10 cellular contexts compared by ENCODE assay signal in the genomic region with DNA sequence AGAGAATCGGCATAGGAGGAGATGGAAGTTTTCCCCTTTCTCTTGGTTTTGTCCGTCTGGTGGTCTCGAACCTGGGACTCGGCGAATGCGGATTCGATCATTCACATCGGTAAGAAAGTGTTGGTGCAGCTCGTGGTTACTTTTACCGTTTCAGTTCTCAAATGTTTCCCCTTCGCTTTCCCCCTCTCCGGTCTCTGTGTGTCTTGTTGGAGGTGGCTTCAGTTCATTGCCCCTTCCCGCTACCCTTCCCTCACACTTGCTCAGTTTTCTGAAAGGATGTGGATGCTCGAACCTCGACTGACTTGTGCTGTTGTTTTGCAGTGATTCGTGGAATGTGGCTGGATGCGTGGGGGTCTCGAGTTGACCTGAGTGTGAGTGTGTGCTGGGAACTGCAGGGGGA. TPM values are rescaled to one million over a fixed set of nuclear protein-coding genes. Genes with fewer than 3 reads are reported as not detected.
A peak's percentile ranks its signal among the peaks of the same experiment; 100 is the strongest.
DNase-seq lines count a peak whose midpoint lies in the region; ATAC-seq and TF ChIP-seq lines count a peak whose summit lies in the region.
"Had no signal": no experiment of that assay in that cellular context is flagged by ENCODE, and none has a peak within 500 bp of the region (broad histone marks: within the 10 kb centered on the region; RNA-seq: fewer than 3 reads in every experiment).

No MANE protein-coding gene starts in this region.

- peaks cover 19% of the 10 kb centered on the region for H3K4me1 Mint-ChIP-seq in neural progenitor cell

- 1% methylated on average over 17 to 18 of the region's 18 CpGs for WGBS in ectodermal cell, 2 experiments

- H3K79me2 ChIP-seq in neural progenitor cell (ENCODE audit: low read depth) (no peaks in the 10 kb centered on the region), OCI-LY7 (ENCODE audit: insufficient read depth, low read depth, low read length) (no peaks in the 10 kb centered on the region)

- no peaks in the 10 kb centered on the region for H3K9me2 ChIP-seq in OCI-LY7 (ENCODE audit: insufficient read depth, low read length)

- no peak overlapping the region; the same call in 1 of the 2 replicates for H3K27ac ChIP-seq in HUES6 (ENCODE audit: low read depth, low read length)
- no peak overlapping the region for H3K27ac ChIP-seq in ectodermal cell (ENCODE audit: insufficient read depth, low read depth, low read length, poor library complexity, severe bottlenecking)
- no peak overlapping the region for H3K27ac ChIP-seq in neural progenitor cell
- H3K27ac ChIP-seq in OCI-LY7 (ENCODE audit: low read depth, low read length, poor library complexity, severe bottlenecking), result no peak overlapping the region
- H3K27ac ChIP-seq: right lobe of liver had no signal

- H3K4me3 ChIP-seq in BE2C (ENCODE audit: low read depth, low read length) (peak overlapping the region; percentile 50), HUES6 (ENCODE audit: low read depth, low read length) (peak overlapping the region; percentile 95), ectodermal cell (ENCODE audit: insufficient read depth, low read depth, low read length) (peak overlapping the region; percentile 41), neural progenitor cell (peak overlapping the region; percentile 61), OCI-LY7 (ENCODE audit: low read depth, low read length, poor library complexity, severe bottlenecking) (no peak overlapping the region)

- peak overlapping the region; percentile 92 for H3K4me3 Mint-ChIP-seq in neural progenitor cell

- peaks cover 38% of the 10 kb centered on the region for H3F3A ChIP-seq in neural progenitor cell (ENCODE audit: low read depth)

- ATAC-seq in activated CD4-positive, CD25-positive, alpha-beta regulatory T cell treated with anti-CD3 and anti-CD28 coated beads, Interleukin-2, amount 50 U/mL, for 24 hours, result no peak

- H3K4me1 ChIP-seq in BE2C, result no peaks in the 10 kb centered on the region; the same call in 1 of the 2 replicates
- H3K4me1 ChIP-seq in HUES6 (ENCODE audit: control insufficient read depth, insufficient read depth, low read length), result peaks cover 39% of the 10 kb centered on the region
- peaks cover 4% of the 10 kb centered on the region for H3K4me1 ChIP-seq in ectodermal cell (ENCODE audit: control insufficient read depth, insufficient read depth, low read length)
- peaks cover 13% of the 10 kb centered on the region for H3K4me1 ChIP-seq in neural progenitor cell
- no peaks in the 10 kb centered on the region for H3K4me1 ChIP-seq in OCI-LY7 (ENCODE audit: insufficient read depth, low read length, poor library complexity, severe bottlenecking)

- TF ChIP-seq CTCF in BE2C (IDR thresholded peaks at IDR 0.05; ENCODE audit: low read depth, low read length) (no peak), neural progenitor cell (IDR thresholded peaks at IDR 0.05) (no peak), OCI-LY7 (conservative IDR thresholded peaks at IDR 0.05; ENCODE audit: low read length) (no peak)

- H3K27me3 ChIP-seq in BE2C (peaks cover 48% of the 10 kb centered on the region), HUES6 (ENCODE audit: control insufficient read depth, insufficient read depth, low read length) (peaks cover 7% of the 10 kb centered on the region; the same call in 1 of the 2 replicates), ectodermal cell (ENCODE audit: control insufficient read depth, insufficient read depth, low read length, poor library complexity, severe bottlenecking) (peaks cover 24% of the 10 kb centered on the region), neural progenitor cell (peaks cover 53% of the 10 kb centered on the region)

- H3K36me3 ChIP-seq in BE2C, result no peaks in the 10 kb centered on the region
- no peaks in the 10 kb centered on the region for H3K36me3 ChIP-seq in HUES6 (ENCODE audit: control insufficient read depth, insufficient read depth, low read length)
- H3K36me3 ChIP-seq in ectodermal cell (ENCODE audit: control insufficient read depth, insufficient read depth, low read length), result no peaks in the 10 kb centered on the region
- no peaks in the 10 kb centered on the region for H3K36me3 ChIP-seq in neural progenitor cell
- H3K36me3 ChIP-seq in OCI-LY7 (ENCODE audit: insufficient read depth, low read length), result no peaks in the 10 kb centered on the region
- H3K36me3 ChIP-seq: right lobe of liver had no signal

- POLR2A ChIA-PET in OCI-LY7 (lab: Charles Lee), result no interaction called here

- H3K27ac Mint-ChIP-seq in neural progenitor cell, result peak overlapping the region; percentile 29

- H3K9me3 ChIP-seq in BE2C, result no peaks in the 10 kb centered on the region
- H3K9me3 ChIP-seq in HUES6 (ENCODE audit: control insufficient read depth, insufficient read depth, low read depth, low read length), result no peaks in the 10 kb centered on the region
- H3K9me3 ChIP-seq in ectodermal cell (ENCODE audit: control insufficient read depth, low read length), result no peaks in the 10 kb centered on the region
- no peaks in the 10 kb centered on the region for H3K9me3 ChIP-seq in neural progenitor cell (ENCODE audit: low read depth)
- no peaks in the 10 kb centered on the region for H3K9me3 ChIP-seq in OCI-LY7 (ENCODE audit: low read length)
- H3K9me3 ChIP-seq: right lobe of liver had no signal

- CTCF ChIA-PET in OCI-LY7 (lab: Charles Lee; ENCODE audit: unreplicated experiment), result no interaction called here

- H2AFZ ChIP-seq in neural progenitor cell (replicated peaks) (peak overlapping the region; percentile 98), OCI-LY7 (ENCODE audit: low read length) (no peak overlapping the region)

- H3K9me3 Mint-ChIP-seq in neural progenitor cell, result no peaks in the 10 kb centered on the region

- H3K4me2 ChIP-seq in neural progenitor cell (peak overlapping the region; percentile 90), OCI-LY7 (ENCODE audit: low read length) (no peak overlapping the region)

- H4K20me1 ChIP-seq in neural progenitor cell (ENCODE audit: low read depth) (peaks cover 6% of the 10 kb centered on the region), OCI-LY7 (ENCODE audit: insufficient read depth, low read length) (no peaks in the 10 kb centered on the region)

- H3K27me3 Mint-ChIP-seq in neural progenitor cell (ENCODE audit: insufficient read depth, low read depth), result peaks cover 9% of the 10 kb centered on the region

- H3K9ac ChIP-seq in HUES6 (ENCODE audit: low read length) (peak overlapping the region; percentile 86), neural progenitor cell (no peak overlapping the region)

- no TSS peak for BruUV-seq in OCI-LY7 (replicated peaks; lab: Mats Ljungman, UMichigan)

- intact Hi-C loops in OCI-LY7 (cut with micrococcal nuclease; ENCODE audit: unreplicated experiment), result no loop called here

- DNase-seq in BE2C (no peak), neural progenitor cell (ENCODE audit: low spot score) (peak; percentile 43), OCI-LY7 (ENCODE audit: low spot score) (no peak), KG1 (lab: John Stamatoyannopoulos, UW) (no peak), GF-D8 (lab: John Stamatoyannopoulos, UW) (no peak)
- DNase-seq: activated CD4-positive, alpha-beta T cell treated with anti-CD3 and anti-CD28 coated beads for 1 hour had no signal

- no peaks in the 10 kb centered on the region for H3K36me3 Mint-ChIP-seq in neural progenitor cell

RNA-seq across cellular contexts. Expression of gene GRID2, which starts 0.9 kb away (rescaled TPM):
- polyA plus RNA-seq in BE2C (2012; ENCODE audit: insufficient read depth, insufficient read length, low read depth), result not detected
- 1.00 TPM for polyA plus RNA-seq in ectodermal cell (2013, experiment 1 of 4)
- 1.00 TPM for polyA plus RNA-seq in ectodermal cell (2013, experiment 2 of 4)
- polyA plus RNA-seq in ectodermal cell (2013, experiment 3 of 4), result 1.1 TPM
- polyA plus RNA-seq in ectodermal cell (2013, experiment 4 of 4), result 2.1 TPM
- 0.17 and 0.74 TPM in 2 replicates for total RNA-seq in neural progenitor cell (ENCODE audit: low replicate concordance)
- not detected in 2 replicates for total RNA-seq in OCI-LY7 (2014; rRNA removed; shearing (Covaris generic))
- total RNA-seq in OCI-LY7 (2022), result not detected in 2 replicates
- total RNA-seq: right lobe of liver had no signal
